ENCODE assay signal across 1 cellular context in the genomic region with DNA sequence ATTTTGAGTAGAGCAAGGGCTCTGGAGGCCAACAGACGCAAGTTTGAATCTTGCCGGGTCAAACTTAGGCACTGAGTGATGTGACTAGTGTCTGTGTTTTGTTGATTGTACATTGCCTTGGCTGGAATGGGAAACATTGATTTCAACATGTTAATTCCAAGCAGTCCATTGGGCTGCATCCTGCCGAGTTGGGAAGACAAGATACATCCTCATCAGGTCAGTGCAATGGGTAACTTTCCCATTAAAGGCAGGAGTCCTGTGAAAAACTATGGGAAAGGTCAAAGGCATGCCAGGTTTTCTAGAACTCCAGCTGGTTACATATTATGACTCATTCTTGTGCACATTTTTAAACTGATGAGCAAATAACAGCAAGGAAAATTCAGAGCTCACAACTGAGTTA.
TF ChIP-seq lines count a peak whose summit lies in the region.

No MANE protein-coding gene starts in this region.

TF ChIP-seq in IMR-90, 13 proteins besides CTCF, POLR2A, EP300 and RAD21 (continued from another document):
- TF ChIP-seq, protein P1, sequence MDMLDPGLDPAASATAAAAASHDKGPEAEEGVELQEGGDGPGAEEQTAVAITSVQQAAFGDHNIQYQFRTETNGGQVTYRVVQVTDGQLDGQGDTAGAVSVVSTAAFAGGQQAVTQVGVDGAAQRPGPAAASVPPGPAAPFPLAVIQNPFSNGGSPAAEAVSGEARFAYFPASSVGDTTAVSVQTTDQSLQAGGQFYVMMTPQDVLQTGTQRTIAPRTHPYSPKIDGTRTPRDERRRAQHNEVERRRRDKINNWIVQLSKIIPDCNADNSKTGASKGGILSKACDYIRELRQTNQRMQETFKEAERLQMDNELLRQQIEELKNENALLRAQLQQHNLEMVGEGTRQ (IDR thresholded peaks at IDR 0.05; ENCODE audit: low read depth, low read length), result no peak
- no peak for TF ChIP-seq MAZ (IDR thresholded peaks at IDR 0.05; ENCODE audit: borderline replicate concordance, low read depth, low read length)
